In genomic region chr15:35139822-35140221, GRCh38 we compare ENCODE assay signal across 1 cellular context.
TF ChIP-seq lines count a peak whose summit lies in the region.

No MANE protein-coding gene starts in this region.

TF ChIP-seq in IMR-90, 13 proteins besides CTCF, POLR2A, EP300 and RAD21 (continued from another document):
- TF ChIP-seq ELK1 (IDR thresholded peaks at IDR 0.05; ENCODE audit: borderline replicate concordance, low read depth, low read length) (no peak), USF2 (IDR thresholded peaks at IDR 0.05; ENCODE audit: low read depth, low read length) (no peak), BHLHE40 (IDR thresholded peaks at IDR 0.05; ENCODE audit: low read depth, low read length) (no peak)
